ENCODE assay signal across 24 cellular contexts in the genomic region with DNA sequence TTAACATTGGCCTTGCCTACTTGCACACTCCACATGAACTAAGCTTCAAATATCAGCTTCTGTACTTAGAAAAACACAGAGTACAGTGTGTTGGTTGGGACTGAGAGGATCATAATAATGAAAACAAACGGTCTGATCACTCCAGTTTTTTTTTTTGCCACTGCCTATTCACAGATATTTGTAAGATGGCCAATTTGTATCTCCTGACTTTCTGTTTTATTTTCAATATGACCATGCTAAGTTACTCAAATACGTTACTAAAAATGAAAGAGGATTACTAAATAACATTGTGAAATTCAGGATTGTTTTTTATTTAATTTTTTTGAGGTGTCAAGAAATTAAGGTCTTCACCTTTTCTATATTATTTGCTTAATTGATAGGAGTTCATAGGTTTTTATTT.
DNase-seq lines count a peak whose midpoint lies in the region; ATAC-seq and FAIRE-seq lines count a peak whose summit lies in the region.
"Had no signal": no experiment of that assay in that cellular context is flagged by ENCODE, and none has a peak within 500 bp of the region (broad histone marks: within the 10 kb centered on the region; RNA-seq: fewer than 3 reads in every experiment).

No MANE protein-coding gene starts in this region.

- H3K27me3 ChIP-seq in small intestine (ENCODE audit: control insufficient read depth in 2 of 2, insufficient read depth in 2 of 2, low read length in 2 of 2) = no peaks in the 10 kb centered on the region
- H3K27me3 ChIP-seq: BLaER1, Peyer's patch had no signal

- H3K9me3 ChIP-seq in small intestine (ENCODE audit: control insufficient read depth, low read depth) = no peaks in the 10 kb centered on the region
- H3K9me3 ChIP-seq: BLaER1, Peyer's patch had no signal

- H3K4me3 ChIP-seq in small intestine (ENCODE audit: low read depth in 1 of 2, low read length in 2 of 2) = no peak overlapping the region
- H3K4me3 ChIP-seq: BLaER1, Peyer's patch had no signal

- no peaks in the 10 kb centered on the region for H3K36me3 ChIP-seq in small intestine (ENCODE audit: control insufficient read depth in 2 of 2, insufficient read depth in 2 of 2, low read length in 2 of 2)
- H3K36me3 ChIP-seq: BLaER1, Peyer's patch had no signal

- peak; percentile 16 for DNase-seq in NCI-H1092 treated with DMSO at 0.1 percent for 48 hours (lab: John Stamatoyannopoulos, UW)
- DNase-seq in NCI-H1092 (lab: John Stamatoyannopoulos, UW) = no peak
- no peak for DNase-seq in small intestine
- DNase-seq in germinal center (ENCODE audit: low spot score) = no peak
- DNase-seq in occipital lobe (lab: John Stamatoyannopoulos, UW) = no peak
- DNase-seq in NCI-H345 treated with DMSO at 0.1 percent for 48 hours (lab: John Stamatoyannopoulos, UW; ENCODE audit: unreplicated experiment) = no peak
- DNase-seq: ACHN; CD4-positive, alpha-beta T cell; COR-L47; DMS79 treated with DMSO at 0.1 percent for 48 hours; Karpas-422; MV-4-11; NCI-H1417; NCI-H187; NCI-H345; NCI-H524 treated with DMSO at 0.1 percent for 48 hours; Peyer's patch had no signal

- no peaks in the 10 kb centered on the region for H3K4me1 ChIP-seq in small intestine (ENCODE audit: control insufficient read depth in 2 of 2, insufficient read depth in 1 of 2, low read depth in 1 of 2, low read length in 1 of 2)
- H3K4me1 ChIP-seq: Peyer's patch had no signal

- FAIRE-seq in small intestine (lab: Jason Lieb, UNC) = peak; percentile 26
- FAIRE-seq: GM12892, H54 had no signal

- WGBS in small intestine, 3 donors = 20 to 34% (median 25%) methylated on average over 2 of the region's 2 CpGs

- no peak overlapping the region for H3K27ac ChIP-seq in small intestine (ENCODE audit: low read depth in 1 of 2, low read length in 1 of 2)
- H3K27ac ChIP-seq: 22Rv1, BLaER1, Peyer's patch had no signal

- ATAC-seq in GM18907 (IDR thresholded peaks at IDR 0.05; ENCODE audit: unreplicated experiment) (peak; percentile 47), HG03354 (IDR thresholded peaks at IDR 0.05; ENCODE audit: poor library complexity, severe bottlenecking, unreplicated experiment) (peak; percentile 47)
- ATAC-seq: SK-N-SH treated with all-trans-retinoic acid at 6 μM for 48 hours had no signal
